In the genomic region with DNA sequence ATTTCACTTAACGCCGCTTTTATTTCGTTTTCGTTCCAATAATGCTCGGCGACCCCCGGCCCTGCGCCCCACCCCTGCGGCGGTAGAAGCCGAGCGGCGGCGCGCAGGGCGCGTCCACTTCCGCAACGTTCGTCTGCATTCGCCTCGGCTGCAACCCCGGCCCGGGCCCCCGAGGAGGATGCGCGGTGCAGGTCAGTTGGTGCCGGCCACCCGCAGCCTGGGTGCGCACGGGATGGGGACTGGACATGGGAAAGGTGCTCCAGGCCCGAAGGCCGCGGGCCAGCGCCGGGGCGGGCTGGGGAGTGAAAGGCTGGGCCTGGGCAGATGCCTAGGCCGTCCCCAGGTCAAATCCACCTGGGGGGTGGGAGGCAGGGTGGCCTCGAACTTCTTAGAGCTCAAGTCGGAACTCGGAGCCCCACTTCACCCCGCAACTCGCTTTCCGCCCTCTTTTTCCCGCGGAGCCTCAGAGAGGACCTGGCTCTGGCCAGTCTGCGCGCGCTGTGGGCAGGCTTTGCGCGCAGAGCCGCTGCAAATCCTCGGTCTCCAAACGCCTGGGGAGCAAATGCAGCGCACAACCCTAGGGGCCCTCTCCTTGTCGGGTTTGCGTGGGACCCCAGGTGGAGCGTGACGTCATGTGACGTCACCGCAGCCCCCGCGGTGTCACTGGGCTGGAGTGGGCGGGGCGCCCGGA, we compare ENCODE assay signal across 1 cellular context.
TF ChIP-seq lines count a peak whose summit lies in the region.

No MANE protein-coding gene starts in this region.

TF ChIP-seq in WTC11, 78 proteins besides CTCF, POLR2A, EP300 and RAD21 (continued from another document):
- TF ChIP-seq, protein P1, sequence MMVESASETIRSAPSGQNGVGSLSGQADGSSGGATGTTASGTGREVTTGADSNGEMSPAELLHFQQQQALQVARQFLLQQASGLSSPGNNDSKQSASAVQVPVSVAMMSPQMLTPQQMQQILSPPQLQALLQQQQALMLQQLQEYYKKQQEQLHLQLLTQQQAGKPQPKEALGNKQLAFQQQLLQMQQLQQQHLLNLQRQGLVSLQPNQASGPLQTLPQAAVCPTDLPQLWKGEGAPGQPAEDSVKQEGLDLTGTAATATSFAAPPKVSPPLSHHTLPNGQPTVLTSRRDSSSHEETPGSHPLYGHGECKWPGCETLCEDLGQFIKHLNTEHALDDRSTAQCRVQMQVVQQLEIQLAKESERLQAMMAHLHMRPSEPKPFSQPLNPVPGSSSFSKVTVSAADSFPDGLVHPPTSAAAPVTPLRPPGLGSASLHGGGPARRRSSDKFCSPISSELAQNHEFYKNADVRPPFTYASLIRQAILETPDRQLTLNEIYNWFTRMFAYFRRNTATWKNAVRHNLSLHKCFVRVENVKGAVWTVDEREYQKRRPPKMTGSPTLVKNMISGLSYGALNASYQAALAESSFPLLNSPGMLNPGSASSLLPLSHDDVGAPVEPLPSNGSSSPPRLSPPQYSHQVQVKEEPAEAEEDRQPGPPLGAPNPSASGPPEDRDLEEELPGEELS (CRISPR knock-in tag; IDR thresholded peaks at IDR 0.05) = no peak
- TF ChIP-seq, protein P2, sequence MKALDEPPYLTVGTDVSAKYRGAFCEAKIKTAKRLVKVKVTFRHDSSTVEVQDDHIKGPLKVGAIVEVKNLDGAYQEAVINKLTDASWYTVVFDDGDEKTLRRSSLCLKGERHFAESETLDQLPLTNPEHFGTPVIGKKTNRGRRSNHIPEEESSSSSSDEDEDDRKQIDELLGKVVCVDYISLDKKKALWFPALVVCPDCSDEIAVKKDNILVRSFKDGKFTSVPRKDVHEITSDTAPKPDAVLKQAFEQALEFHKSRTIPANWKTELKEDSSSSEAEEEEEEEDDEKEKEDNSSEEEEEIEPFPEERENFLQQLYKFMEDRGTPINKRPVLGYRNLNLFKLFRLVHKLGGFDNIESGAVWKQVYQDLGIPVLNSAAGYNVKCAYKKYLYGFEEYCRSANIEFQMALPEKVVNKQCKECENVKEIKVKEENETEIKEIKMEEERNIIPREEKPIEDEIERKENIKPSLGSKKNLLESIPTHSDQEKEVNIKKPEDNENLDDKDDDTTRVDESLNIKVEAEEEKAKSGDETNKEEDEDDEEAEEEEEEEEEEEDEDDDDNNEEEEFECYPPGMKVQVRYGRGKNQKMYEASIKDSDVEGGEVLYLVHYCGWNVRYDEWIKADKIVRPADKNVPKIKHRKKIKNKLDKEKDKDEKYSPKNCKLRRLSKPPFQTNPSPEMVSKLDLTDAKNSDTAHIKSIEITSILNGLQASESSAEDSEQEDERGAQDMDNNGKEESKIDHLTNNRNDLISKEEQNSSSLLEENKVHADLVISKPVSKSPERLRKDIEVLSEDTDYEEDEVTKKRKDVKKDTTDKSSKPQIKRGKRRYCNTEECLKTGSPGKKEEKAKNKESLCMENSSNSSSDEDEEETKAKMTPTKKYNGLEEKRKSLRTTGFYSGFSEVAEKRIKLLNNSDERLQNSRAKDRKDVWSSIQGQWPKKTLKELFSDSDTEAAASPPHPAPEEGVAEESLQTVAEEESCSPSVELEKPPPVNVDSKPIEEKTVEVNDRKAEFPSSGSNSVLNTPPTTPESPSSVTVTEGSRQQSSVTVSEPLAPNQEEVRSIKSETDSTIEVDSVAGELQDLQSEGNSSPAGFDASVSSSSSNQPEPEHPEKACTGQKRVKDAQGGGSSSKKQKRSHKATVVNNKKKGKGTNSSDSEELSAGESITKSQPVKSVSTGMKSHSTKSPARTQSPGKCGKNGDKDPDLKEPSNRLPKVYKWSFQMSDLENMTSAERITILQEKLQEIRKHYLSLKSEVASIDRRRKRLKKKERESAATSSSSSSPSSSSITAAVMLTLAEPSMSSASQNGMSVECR (CRISPR knock-in tag; IDR thresholded peaks at IDR 0.05; ENCODE audit: borderline replicate concordance) = no peak
- TF ChIP-seq, protein P3, sequence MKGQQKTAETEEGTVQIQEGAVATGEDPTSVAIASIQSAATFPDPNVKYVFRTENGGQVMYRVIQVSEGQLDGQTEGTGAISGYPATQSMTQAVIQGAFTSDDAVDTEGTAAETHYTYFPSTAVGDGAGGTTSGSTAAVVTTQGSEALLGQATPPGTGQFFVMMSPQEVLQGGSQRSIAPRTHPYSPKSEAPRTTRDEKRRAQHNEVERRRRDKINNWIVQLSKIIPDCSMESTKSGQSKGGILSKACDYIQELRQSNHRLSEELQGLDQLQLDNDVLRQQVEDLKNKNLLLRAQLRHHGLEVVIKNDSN (CRISPR knock-in tag; IDR thresholded peaks at IDR 0.05) = 0 out of 2 replicates have a peak, but pooled peaks have one; percentile 32
- TF ChIP-seq, protein P4, sequence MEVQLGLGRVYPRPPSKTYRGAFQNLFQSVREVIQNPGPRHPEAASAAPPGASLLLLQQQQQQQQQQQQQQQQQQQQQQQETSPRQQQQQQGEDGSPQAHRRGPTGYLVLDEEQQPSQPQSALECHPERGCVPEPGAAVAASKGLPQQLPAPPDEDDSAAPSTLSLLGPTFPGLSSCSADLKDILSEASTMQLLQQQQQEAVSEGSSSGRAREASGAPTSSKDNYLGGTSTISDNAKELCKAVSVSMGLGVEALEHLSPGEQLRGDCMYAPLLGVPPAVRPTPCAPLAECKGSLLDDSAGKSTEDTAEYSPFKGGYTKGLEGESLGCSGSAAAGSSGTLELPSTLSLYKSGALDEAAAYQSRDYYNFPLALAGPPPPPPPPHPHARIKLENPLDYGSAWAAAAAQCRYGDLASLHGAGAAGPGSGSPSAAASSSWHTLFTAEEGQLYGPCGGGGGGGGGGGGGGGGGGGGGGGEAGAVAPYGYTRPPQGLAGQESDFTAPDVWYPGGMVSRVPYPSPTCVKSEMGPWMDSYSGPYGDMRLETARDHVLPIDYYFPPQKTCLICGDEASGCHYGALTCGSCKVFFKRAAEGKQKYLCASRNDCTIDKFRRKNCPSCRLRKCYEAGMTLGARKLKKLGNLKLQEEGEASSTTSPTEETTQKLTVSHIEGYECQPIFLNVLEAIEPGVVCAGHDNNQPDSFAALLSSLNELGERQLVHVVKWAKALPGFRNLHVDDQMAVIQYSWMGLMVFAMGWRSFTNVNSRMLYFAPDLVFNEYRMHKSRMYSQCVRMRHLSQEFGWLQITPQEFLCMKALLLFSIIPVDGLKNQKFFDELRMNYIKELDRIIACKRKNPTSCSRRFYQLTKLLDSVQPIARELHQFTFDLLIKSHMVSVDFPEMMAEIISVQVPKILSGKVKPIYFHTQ (CRISPR knock-in tag; IDR thresholded peaks at IDR 0.05) = no peak
- TF ChIP-seq FOXP1 (CRISPR knock-in tag; IDR thresholded peaks at IDR 0.05; ENCODE audit: borderline replicate concordance) = no peak
- TF ChIP-seq JAZF1 (CRISPR knock-in tag; IDR thresholded peaks at IDR 0.05) = no peak
- TF ChIP-seq, protein P5, sequence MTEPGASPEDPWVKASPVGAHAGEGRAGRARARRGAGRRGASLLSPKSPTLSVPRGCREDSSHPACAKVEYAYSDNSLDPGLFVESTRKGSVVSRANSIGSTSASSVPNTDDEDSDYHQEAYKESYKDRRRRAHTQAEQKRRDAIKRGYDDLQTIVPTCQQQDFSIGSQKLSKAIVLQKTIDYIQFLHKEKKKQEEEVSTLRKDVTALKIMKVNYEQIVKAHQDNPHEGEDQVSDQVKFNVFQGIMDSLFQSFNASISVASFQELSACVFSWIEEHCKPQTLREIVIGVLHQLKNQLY (CRISPR knock-in tag; IDR thresholded peaks at IDR 0.05) = no peak
